Comparison of ENCODE assay signal across 6 cellular contexts in genomic region chr11:40921256-40921655, GRCh38.
"Had no signal": no experiment of that assay in that cellular context is flagged by ENCODE, and none has a peak within 500 bp of the region (broad histone marks: within the 10 kb centered on the region; RNA-seq: fewer than 3 reads in every experiment).

No MANE protein-coding gene starts in this region.

- H3K4me3 ChIP-seq: GM23338, K562 had no signal

- DNase-seq: H9, HCEC 1CT, IMR-90, KG1 had no signal
